ENCODE assay signal across 1 cellular context in the genomic region with DNA sequence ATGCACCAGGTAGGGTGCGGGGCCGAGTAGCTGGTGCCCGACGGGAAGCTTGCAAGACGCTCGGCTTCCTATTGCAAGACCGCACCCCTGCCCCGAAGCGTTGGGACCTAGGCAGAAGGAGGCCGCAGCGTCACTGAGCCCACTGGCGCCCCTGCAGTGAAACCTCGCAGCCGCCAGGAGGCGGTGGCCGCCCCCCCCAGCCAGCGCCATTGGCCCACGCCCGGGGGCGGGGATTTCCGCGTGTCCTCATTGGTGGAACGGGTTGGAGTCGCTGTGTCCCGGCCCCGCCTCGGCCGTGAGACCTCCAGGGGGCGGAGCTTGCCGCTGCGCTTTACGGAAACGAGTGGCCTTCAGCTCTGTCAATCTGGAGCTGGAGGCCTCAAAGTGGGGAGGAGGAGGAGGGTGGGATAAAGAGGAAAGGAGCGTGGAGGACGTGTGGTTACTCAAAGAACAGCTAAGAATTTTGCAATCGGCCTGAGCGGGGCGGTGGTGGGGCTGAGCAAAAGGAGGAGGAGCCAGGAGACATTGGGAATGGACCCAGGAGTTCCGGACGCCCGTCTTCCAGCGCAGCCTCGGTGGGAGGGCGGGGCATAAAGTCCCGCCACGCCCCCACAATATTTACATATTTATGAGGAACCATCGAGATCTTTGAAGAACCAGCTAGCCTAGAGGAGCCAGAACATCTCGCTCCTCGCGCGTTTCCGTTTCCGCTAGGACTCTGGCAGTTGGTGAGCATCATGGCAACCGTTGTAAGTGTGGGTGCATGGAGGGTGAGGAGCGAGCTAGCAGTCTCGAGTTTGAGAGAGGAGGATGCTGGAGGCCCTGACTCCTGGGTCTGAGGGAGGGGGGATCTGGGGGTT.
A peak's percentile ranks its signal among the peaks of the same experiment; 100 is the strongest.
TF ChIP-seq lines count a peak whose summit lies in the region.

Gene GYS1 (minus strand): TSS at position 135 of the 860 bp plus-strand sequence. CDS start 197 bp downstream, outside the sequence.
Gene RUVBL2 (plus strand): TSS at position 713 of the 860 bp plus-strand sequence. CDS start 25 bp downstream, at position 738.

TF ChIP-seq in HEK293, 187 proteins besides CTCF, POLR2A, EP300 and RAD21 (continued from another document and continues in another):
- no peak for TF ChIP-seq HIC1 (tag by site-specific recombination; IDR thresholded peaks at IDR 0.05)
- peak; percentile 69 for TF ChIP-seq KLF1 (tag by site-specific recombination; IDR thresholded peaks at IDR 0.05)
- TF ChIP-seq REST (tag by site-specific recombination; IDR thresholded peaks at IDR 0.05): no peak
- no peak for TF ChIP-seq ZNF621 (tag by site-specific recombination; IDR thresholded peaks at IDR 0.05)
- TF ChIP-seq ZNF530 (tag by site-specific recombination; IDR thresholded peaks at IDR 0.05; ENCODE audit: low read depth): no peak
- no peak for TF ChIP-seq GFI1B (tag by site-specific recombination; IDR thresholded peaks at IDR 0.05)
- no peak for TF ChIP-seq ZFP3 (tag by site-specific recombination; IDR thresholded peaks at IDR 0.05; ENCODE audit: low read depth)
- no peak for TF ChIP-seq ZNF791 (tag by site-specific recombination; IDR thresholded peaks at IDR 0.05)
- peak; percentile 37; the same call in 1 of the 2 replicates for TF ChIP-seq ZEB2 (tag by site-specific recombination; IDR thresholded peaks at IDR 0.05)
- TF ChIP-seq ZNF521 (tag by site-specific recombination; IDR thresholded peaks at IDR 0.05): no peak
- no peak for TF ChIP-seq PRDM2 (tag by site-specific recombination; IDR thresholded peaks at IDR 0.05; ENCODE audit: borderline replicate concordance)
- peak; percentile 94 for TF ChIP-seq IKZF3 (tag by site-specific recombination; IDR thresholded peaks at IDR 0.05)
- TF ChIP-seq ZNF223 (tag by site-specific recombination; IDR thresholded peaks at IDR 0.05): no peak
- TF ChIP-seq, protein P1, sequence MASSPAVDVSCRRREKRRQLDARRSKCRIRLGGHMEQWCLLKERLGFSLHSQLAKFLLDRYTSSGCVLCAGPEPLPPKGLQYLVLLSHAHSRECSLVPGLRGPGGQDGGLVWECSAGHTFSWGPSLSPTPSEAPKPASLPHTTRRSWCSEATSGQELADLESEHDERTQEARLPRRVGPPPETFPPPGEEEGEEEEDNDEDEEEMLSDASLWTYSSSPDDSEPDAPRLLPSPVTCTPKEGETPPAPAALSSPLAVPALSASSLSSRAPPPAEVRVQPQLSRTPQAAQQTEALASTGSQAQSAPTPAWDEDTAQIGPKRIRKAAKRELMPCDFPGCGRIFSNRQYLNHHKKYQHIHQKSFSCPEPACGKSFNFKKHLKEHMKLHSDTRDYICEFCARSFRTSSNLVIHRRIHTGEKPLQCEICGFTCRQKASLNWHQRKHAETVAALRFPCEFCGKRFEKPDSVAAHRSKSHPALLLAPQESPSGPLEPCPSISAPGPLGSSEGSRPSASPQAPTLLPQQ (tag by site-specific recombination; IDR thresholded peaks at IDR 0.05): peak; percentile 74
- TF ChIP-seq, protein P2, sequence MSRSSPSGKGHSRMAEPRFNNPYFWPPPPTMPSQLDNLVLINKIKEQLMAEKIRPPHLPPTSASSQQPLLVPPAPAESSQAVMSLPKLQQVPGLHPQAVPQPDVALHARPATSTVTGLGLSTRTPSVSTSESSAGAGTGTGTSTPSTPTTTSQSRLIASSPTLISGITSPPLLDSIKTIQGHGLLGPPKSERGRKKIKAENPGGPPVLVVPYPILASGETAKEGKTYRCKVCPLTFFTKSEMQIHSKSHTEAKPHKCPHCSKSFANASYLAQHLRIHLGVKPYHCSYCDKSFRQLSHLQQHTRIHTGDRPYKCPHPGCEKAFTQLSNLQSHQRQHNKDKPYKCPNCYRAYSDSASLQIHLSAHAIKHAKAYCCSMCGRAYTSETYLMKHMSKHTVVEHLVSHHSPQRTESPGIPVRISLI (tag by site-specific recombination; IDR thresholded peaks at IDR 0.05): no peak
- TF ChIP-seq ZNF510 (tag by site-specific recombination; IDR thresholded peaks at IDR 0.05; ENCODE audit: insufficient replicate concordance): no peak
- no peak for TF ChIP-seq ZNF138 (tag by site-specific recombination; IDR thresholded peaks at IDR 0.05; ENCODE audit: borderline replicate concordance)
- no peak; the same call in 1 of the 2 replicates for TF ChIP-seq ZNF558 (tag by site-specific recombination; IDR thresholded peaks at IDR 0.05)
- no peak for TF ChIP-seq ZNF664 (tag by site-specific recombination; IDR thresholded peaks at IDR 0.05)
- TF ChIP-seq AEBP2 (tag by site-specific recombination; IDR thresholded peaks at IDR 0.05; ENCODE audit: borderline replicate concordance): no peak
- no peak for TF ChIP-seq ZNF792 (tag by site-specific recombination; IDR thresholded peaks at IDR 0.05)
- TF ChIP-seq SCRT1 (tag by site-specific recombination; IDR thresholded peaks at IDR 0.05; ENCODE audit: borderline replicate concordance): no peak
- no peak for TF ChIP-seq SCRT2 (tag by site-specific recombination; IDR thresholded peaks at IDR 0.05)
- no peak for TF ChIP-seq MZF1 (tag by site-specific recombination; IDR thresholded peaks at IDR 0.05; ENCODE audit: borderline replicate concordance)
- no peak for TF ChIP-seq ZNF311 (tag by site-specific recombination; IDR thresholded peaks at IDR 0.05; ENCODE audit: borderline replicate concordance)
- no peak for TF ChIP-seq ZNF548 (tag by site-specific recombination; IDR thresholded peaks at IDR 0.05)
- TF ChIP-seq PRDM1 (tag by site-specific recombination; IDR thresholded peaks at IDR 0.05): no peak
- no peak for TF ChIP-seq ZNF140 (tag by site-specific recombination; IDR thresholded peaks at IDR 0.05)
- no peak for TF ChIP-seq ZNF560 (tag by site-specific recombination; IDR thresholded peaks at IDR 0.05; ENCODE audit: borderline replicate concordance)
- TF ChIP-seq ZNF707 (tag by site-specific recombination; IDR thresholded peaks at IDR 0.05): no peak
- TF ChIP-seq, protein P3, sequence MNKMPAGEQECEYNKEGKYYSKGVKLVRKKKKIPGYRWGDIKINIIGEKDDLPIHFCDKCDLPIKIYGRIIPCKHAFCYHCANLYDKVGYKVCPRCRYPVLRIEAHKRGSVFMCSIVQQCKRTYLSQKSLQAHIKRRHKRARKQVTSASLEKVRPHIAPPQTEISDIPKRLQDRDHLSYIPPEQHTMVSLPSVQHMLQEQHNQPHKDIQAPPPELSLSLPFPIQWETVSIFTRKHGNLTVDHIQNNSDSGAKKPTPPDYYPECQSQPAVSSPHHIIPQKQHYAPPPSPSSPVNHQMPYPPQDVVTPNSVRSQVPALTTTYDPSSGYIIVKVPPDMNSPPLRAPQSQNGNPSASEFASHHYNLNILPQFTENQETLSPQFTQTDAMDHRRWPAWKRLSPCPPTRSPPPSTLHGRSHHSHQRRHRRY (tag by site-specific recombination; IDR thresholded peaks at IDR 0.05): no peak
- no peak for TF ChIP-seq ZBTB7A (tag by site-specific recombination; IDR thresholded peaks at IDR 0.05; ENCODE audit: low read depth)
- TF ChIP-seq ZNF175 (tag by site-specific recombination; IDR thresholded peaks at IDR 0.05): no peak
- TF ChIP-seq ZNF488 (tag by site-specific recombination; IDR thresholded peaks at IDR 0.05): no peak
- no peak for TF ChIP-seq ELK4 (IDR thresholded peaks at IDR 0.05; ENCODE audit: borderline replicate concordance, low read depth, low read length)
- TF ChIP-seq ZNF501 (tag by site-specific recombination; IDR thresholded peaks at IDR 0.05): peak; percentile 80
